Comparison of ENCODE assay signal across 8 cellular contexts in genomic region chr20:5557123-5557522, GRCh38. TPM values are rescaled to one million over a fixed set of nuclear protein-coding genes. Genes with fewer than 3 reads are reported as not detected.
DNase-seq lines count a peak whose midpoint lies in the region; ATAC-seq, FAIRE-seq and TF ChIP-seq lines count a peak whose summit lies in the region.

No MANE protein-coding gene starts in this region.

- WGBS in GM12878 (ENCODE audit: insufficient coverage, insufficient replicate concordance, low lambda C conversion rate, missing lambda C conversion rate): 0% methylated on average over 1 of the region's 1 CpG

- BruUV-seq in GM12878 (replicated peaks; lab: Mats Ljungman, UMichigan): no TSS peak

- DNase-seq in activated CD4-positive, CD25-positive, alpha-beta regulatory T cell treated with anti-CD3 and anti-CD28 coated beads, Interleukin-2, amount 50 U/mL, for 16 hours (ENCODE audit: low read depth, low spot score): peak; percentile 16
- no peak for DNase-seq in activated CD4-positive, CD25-positive, alpha-beta regulatory T cell treated with anti-CD3 and anti-CD28 coated beads, Interleukin-2, amount 50 U/mL, for 72 hours
- DNase-seq in T-cell (peak in 31 of 34 experiments; percentile 8 to 64 (median 43)), GM12878 (ENCODE audit: low read depth, low spot score) (peak; percentile 15), islet precursor cell (peak; percentile 71)
- DNase-seq in stimulated activated CD4-positive, alpha-beta T cell treated with anti-CD3 and anti-CD28 coated beads, TNF-alpha, amount 100 ng/mL, for 4 hours (ENCODE audit: low read depth in 3 of 3): peak in 2 of 3 experiments; percentile 4 to 20

- no peaks in the 10 kb centered on the region for H3K4me1 ChIP-seq in GM12878 (ENCODE audit: control insufficient read depth, insufficient read depth, low read length)

- TF ChIP-seq POLR2A in GM12878 (IDR thresholded peaks at IDR 0.05; ENCODE audit: low read depth, low read length): no peak

- POLR2A ChIA-PET in T-cell (lab: Charles Lee): interaction anchor here (0.7 to 0.9 kb wide), 2 partner anchors 9 to 358 kb away, joined by 3 to 5 read pairs; no protein-coding TSS in a partner anchor
- POLR2A ChIA-PET in GM12878 (lab: Charles Lee): interaction anchor here (0.5 to 1.0 kb wide), 5 partner anchors 10 to 230 kb away, joined by 3 to 9 read pairs (median 3); no protein-coding TSS in a partner anchor

- H3K79me2 ChIP-seq in GM12878 (ENCODE audit: control insufficient read depth, insufficient read depth, low read length): peaks cover 2% of the 10 kb centered on the region; the same call in 1 of the 2 replicates

- H3K27ac ChIP-seq in GM12878 (ENCODE audit: control insufficient read depth, insufficient read depth): no peak overlapping the region; the same call in 1 of the 2 replicates

- no peaks in the 10 kb centered on the region for H3K9me3 ChIP-seq in GM12878 (replicated peaks; ENCODE audit: control insufficient read depth, insufficient read depth, low read length)

- TF ChIP-seq CTCF in GM12878 (IDR thresholded peaks at IDR 0.05 in 2 of 3, conservative IDR thresholded peaks at IDR 0.05 in 1 of 3; ENCODE audit: control insufficient read depth in 2 of 3, extremely low read depth in 1 of 3, insufficient read depth in 1 of 3, low read depth in 3 of 3, low read length in 3 of 3): peak; percentile 52 to 71 (median 65); a peak in 5 of 6 replicates

- in situ Hi-C loops in GM12878 (cut with MboI): no loop called here

- CTCF ChIA-PET in T-cell (lab: Charles Lee): interaction anchor here (0.6 to 1.7 kb wide), 8 partner anchors 9 to 231 kb away, joined by 3 to 19 read pairs (median 4); no protein-coding TSS in a partner anchor
- CTCF ChIA-PET in GM12878 (lab: Yijun Ruan, JAX): interaction anchor here (0.6 to 5.3 kb wide), 23 partner anchors 9 to 385 kb away, joined by 3 to 57 read pairs (median 4); no protein-coding TSS in a partner anchor

- no peak overlapping the region for H3K4me3 Mint-ChIP-seq in T-cell

- H2AFZ ChIP-seq in GM12878 (ENCODE audit: control insufficient read depth, low read depth, low read length): no peak overlapping the region

- TF ChIP-seq RAD21 in Ishikawa (IDR thresholded peaks at IDR 0.05; ENCODE audit: low read depth): peak; percentile 68
- peak; percentile 75 for TF ChIP-seq RAD21 in GM12878 (IDR thresholded peaks at IDR 0.05; ENCODE audit: insufficient read depth, low read depth, low read length)

- peaks cover 9 to 54% of the 10 kb centered on the region in 2 experiments for H3K36me3 ChIP-seq in GM12878 (ENCODE audit: control insufficient read depth in 2 of 2, insufficient read depth in 2 of 2, low read length in 1 of 2)

- H3K4me1 Mint-ChIP-seq in T-cell: peaks cover 0 to 11% (median 2%) of the 10 kb centered on the region in 3 donors

- no peaks in the 10 kb centered on the region for H3K27me3 Mint-ChIP-seq in T-cell

- SMC1A ChIA-PET in GM12878 (lab: Charles Lee; ENCODE audit: uncharacterized antibody, unreplicated experiment): interaction anchor here (0.6 to 6.0 kb wide), 16 partner anchors 8 to 378 kb away, joined by 3 to 81 read pairs (median 4); no protein-coding TSS in a partner anchor

- FAIRE-seq in GM12878 (lab: Jason Lieb, UNC): no peak

- peaks cover 47% of the 10 kb centered on the region for H3K36me3 Mint-ChIP-seq in T-cell

- H3K9me3 Mint-ChIP-seq in T-cell: no peaks in the 10 kb centered on the region

- no peak overlapping the region for H3K4me2 ChIP-seq in GM12878 (ENCODE audit: control insufficient read depth, insufficient read depth)

- peak in 3 of 4 experiments; percentile 47 to 66 (median 65) for ATAC-seq in T-cell (replicated peaks in 1 of 4)
- ATAC-seq in GM12878: peak; percentile 85
- no peak for ATAC-seq in HG03196 (IDR thresholded peaks at IDR 0.05; ENCODE audit: unreplicated experiment)

- intact Hi-C loops in GM12878 (cut with micrococcal nuclease; ENCODE audit: unreplicated experiment): loop anchor here (1.0 kb wide), 1 partner anchor 231 kb away; no protein-coding TSS in a partner anchor

- H3K4me3 ChIP-seq in GM12878: no peak overlapping the region

- no peaks in the 10 kb centered on the region for H3K27me3 ChIP-seq in GM12878 (replicated peaks in 1 of 2; ENCODE audit: control insufficient read depth in 2 of 2, insufficient read depth in 2 of 2, low read length in 1 of 2)

- TF ChIP-seq EP300 in Ishikawa (IDR thresholded peaks at IDR 0.05; ENCODE audit: borderline replicate concordance): no peak
- TF ChIP-seq EP300 in GM12878 (IDR thresholded peaks at IDR 0.05; ENCODE audit: borderline replicate concordance in 1 of 2, control insufficient read depth in 1 of 2, low read depth in 2 of 2, low read length in 2 of 2): no peak

- H3K27ac Mint-ChIP-seq in T-cell: peak overlapping the region in 1 of 2 donors; percentile 23

- H4K20me1 ChIP-seq in GM12878 (ENCODE audit: control insufficient read depth, insufficient read depth): no peaks in the 10 kb centered on the region; the same call in 1 of the 2 replicates

- RAD21 ChIA-PET in GM12878 (lab: Charles Lee; ENCODE audit: unreplicated experiment): interaction anchor here (0.6 to 2.4 kb wide), 23 partner anchors 9 to 447 kb away, joined by 3 to 22 read pairs (median 4); no protein-coding TSS in a partner anchor

- no peak overlapping the region for H3K9ac ChIP-seq in GM12878 (ENCODE audit: control insufficient read depth, insufficient read depth, low read length)

TF ChIP-seq in Ishikawa, 13 proteins besides CTCF, POLR2A, EP300 and RAD21:
- TF ChIP-seq CREB1 (IDR thresholded peaks at IDR 0.05; ENCODE audit: low read depth) (no peak), TEAD4 (IDR thresholded peaks at IDR 0.05) (no peak), YY1 (IDR thresholded peaks at IDR 0.05; ENCODE audit: low read depth) (no peak), TAF1 (IDR thresholded peaks at IDR 0.05; ENCODE audit: low read depth) (no peak)

TF ChIP-seq in GM12878, 131 proteins besides CTCF, POLR2A, EP300 and RAD21:
- TF ChIP-seq POLR2AphosphoS5 (IDR thresholded peaks at IDR 0.05; ENCODE audit: low read length) (peak; percentile 55; the same call in 1 of the 2 replicates), MTA3 (IDR thresholded peaks at IDR 0.05; ENCODE audit: borderline replicate concordance, low read length) (no peak), SMAD1 (IDR thresholded peaks at IDR 0.05; ENCODE audit: low read depth, partially characterized antibody) (no peak), CBX5 (IDR thresholded peaks at IDR 0.05; ENCODE audit: low read depth) (no peak), SMC3 (IDR thresholded peaks at IDR 0.05; ENCODE audit: borderline replicate concordance, low read length) (peak; percentile 82), PKNOX1 (IDR thresholded peaks at IDR 0.05) (peak; percentile 82), PBX3 (IDR thresholded peaks at IDR 0.05; ENCODE audit: insufficient replicate concordance, low read depth, low read length) (peak; percentile 16)

RNA-seq across cellular contexts. Expression of gene GPCPD1, which starts 53.7 kb away (rescaled TPM):
- 100 to 1,000 TPM in 2 of 5 donors, 10 to 100 TPM in 3; 48.8 to 104 (median 57.4) TPM for total RNA-seq in T-cell
- total RNA-seq in GM12878 (2013; cell fraction: nucleolus; rRNA removed): 327 and 357 TPM in 2 replicates
- 35.2 and 42.1 TPM in 2 replicates for total RNA-seq in GM12878 (2014; rRNA removed)
- total RNA-seq in GM12878 (2014; rRNA removed; fragmentation: Illumina TruSeq; extraction: Trizol): 46.3 and 49.8 TPM in 2 replicates
- 55.0 and 59.4 TPM in 2 replicates for total RNA-seq in GM12878 (2021)
- polyA plus RNA-seq in GM12878 (2011; ENCODE audit: low read depth): 38.8 TPM
- 87.4 and 116 TPM in 2 replicates for polyA plus RNA-seq in GM12878 (2011; rRNA removed)
- 26.8 and 34.0 TPM in 2 replicates for polyA plus RNA-seq in GM12878 (2011; cell fraction: cytosol; rRNA removed)
- 94.3 and 132 TPM in 2 replicates for polyA plus RNA-seq in GM12878 (2011; cell fraction: nucleus; rRNA removed)
- 48.8 and 69.8 TPM in 2 replicates for polyA plus RNA-seq in GM12878 (2012)
- 38.2 and 55.0 TPM in 2 replicates for polyA plus RNA-seq in GM12878 (2014; fragmentation: Illumina TruSeq; extraction: Trizol)
- polyA plus RNA-seq in GM12878 (2014; fragmentation: Nextera tagmentation; extraction: Ambion mirVana): 10 to 100 TPM; 14.5 to 14.6 TPM
- polyA plus RNA-seq in GM12878 (2014; rRNA removed): 29.2 and 34.3 TPM in 2 replicates
- 10 to 100 TPM; 46.2 to 49.2 TPM for polyA plus RNA-seq in GM12878 (2016; fragmentation: Nextera tagmentation; extraction: Ambion mirVana)
- 45.8 and 63.5 TPM in 2 replicates for polyA minus RNA-seq in GM12878 (2011; rRNA and poly(A)+ RNA removed)
- 13.2 and 23.1 TPM in 2 replicates for polyA minus RNA-seq in GM12878 (2011; cell fraction: cytosol; rRNA and poly(A)+ RNA removed)
- 42.9 and 56.6 TPM in 2 replicates for polyA minus RNA-seq in GM12878 (2011; cell fraction: nucleus; rRNA and poly(A)+ RNA removed)
